Comparison of ENCODE assay signal across 8 cellular contexts in genomic region chr7:107890962-107891618, GRCh38. TPM values are rescaled to one million over a fixed set of nuclear protein-coding genes. Genes with fewer than 3 reads are reported as not detected.
DNase-seq lines count a peak whose midpoint lies in the region; ATAC-seq and TF ChIP-seq lines count a peak whose summit lies in the region.

Gene DLD (plus strand): TSS chr7:107891183. CDS start chr7:107891251, 68 bp downstream.

- H3K27me3 ChIP-seq in BLaER1 (no peaks in the 10 kb centered on the region), liver (ENCODE audit: control insufficient read depth in 4 of 4, insufficient read depth in 4 of 4, low read length in 3 of 4) (no peaks in the 10 kb centered on the region)

- H3K4me3 ChIP-seq in BLaER1 (peak within 1 kb of the TSS; percentile 93), liver (ENCODE audit: low read depth in 1 of 3, low read length in 3 of 3) (peak within 1 kb of the TSS; percentile 49 to 94 (median 64))

- ATAC-seq in GM19328 (IDR thresholded peaks at IDR 0.05; ENCODE audit: unreplicated experiment) (peak; percentile 99), HG03520 (IDR thresholded peaks at IDR 0.05; ENCODE audit: unreplicated experiment) (peak; percentile 99)

- peaks cover 25% of the 10 kb centered on the region for H3K36me3 ChIP-seq in BLaER1
- H3K36me3 ChIP-seq in liver (ENCODE audit: control insufficient read depth in 4 of 4, insufficient read depth in 3 of 4, low read depth in 1 of 4, low read length in 3 of 4) = peaks cover 0 to 17% (median 10%) of the 10 kb centered on the region in 4 donors

- H3K9me3 ChIP-seq in BLaER1 = peaks cover 10% of the 10 kb centered on the region
- no peaks in the 10 kb centered on the region for H3K9me3 ChIP-seq in liver (ENCODE audit: control insufficient read depth in 4 of 4, low read length in 3 of 4)

- peak within 1 kb of the TSS; percentile 89 for H3K27ac ChIP-seq in BLaER1
- H3K27ac ChIP-seq in liver (ENCODE audit: low read depth in 1 of 2, low read length in 2 of 2) = peak within 1 kb of the TSS; percentile 82 to 97

- peak in 1 of 2 donors; percentile 36 for TF ChIP-seq RAD21 in liver (IDR thresholded peaks at IDR 0.05)

- peak; percentile 95 for DNase-seq in NCI-H748 (lab: John Stamatoyannopoulos, UW; ENCODE audit: unreplicated experiment)
- DNase-seq in activated CD4-positive, alpha-beta T cell treated with anti-CD3 and anti-CD28 coated beads, Interleukin-2, amount 50 U/mL, for 24 hours (ENCODE audit: low read depth in 1 of 2, low spot score in 1 of 2) = peak; percentile 81 to 92
- DNase-seq in dermis blood vessel endothelial cell = peak; percentile 96
- DNase-seq in stimulated activated CD4-positive, alpha-beta T cell treated with anti-CD3 and anti-CD28 coated beads, Interleukin-4, amount 100 ng/mL, for 24 hours = peak; percentile 94

- H3K9ac ChIP-seq in BLaER1 (peak within 1 kb of the TSS; percentile 89), liver (ENCODE audit: low read depth in 1 of 2, low read length in 2 of 2) (peak within 1 kb of the TSS; percentile 83 to 92)

- TF ChIP-seq CTCF in liver (IDR thresholded peaks at IDR 0.05; ENCODE audit: low read depth, low read length, missing input control) = no peak

- H3K4me2 ChIP-seq in BLaER1 = peak within 1 kb of the TSS; percentile 93

- under 1% methylated on average over 54 of the region's 54 CpGs for WGBS in liver

- peaks cover 49% of the 10 kb centered on the region for H4K20me1 ChIP-seq in BLaER1

- H3K4me1 ChIP-seq in BLaER1 = peaks cover 28% of the 10 kb centered on the region
- H3K4me1 ChIP-seq in liver (ENCODE audit: control insufficient read depth in 4 of 4, insufficient read depth in 4 of 4, low read length in 3 of 4) = peaks cover 2 to 22% (median 14%) of the 10 kb centered on the region in 4 donors

TF ChIP-seq in liver, 16 proteins besides CTCF, POLR2A, EP300 and RAD21:
- peak; percentile 51 for TF ChIP-seq SP1 (IDR thresholded peaks at IDR 0.05)
- peak; percentile 19 for TF ChIP-seq REST (IDR thresholded peaks at IDR 0.05)
- TF ChIP-seq YY1 (IDR thresholded peaks at IDR 0.05) = peak; percentile 49
- TF ChIP-seq TAF1 (conservative IDR thresholded peaks at IDR 0.05) = peak; percentile 21
- TF ChIP-seq, protein P1, sequence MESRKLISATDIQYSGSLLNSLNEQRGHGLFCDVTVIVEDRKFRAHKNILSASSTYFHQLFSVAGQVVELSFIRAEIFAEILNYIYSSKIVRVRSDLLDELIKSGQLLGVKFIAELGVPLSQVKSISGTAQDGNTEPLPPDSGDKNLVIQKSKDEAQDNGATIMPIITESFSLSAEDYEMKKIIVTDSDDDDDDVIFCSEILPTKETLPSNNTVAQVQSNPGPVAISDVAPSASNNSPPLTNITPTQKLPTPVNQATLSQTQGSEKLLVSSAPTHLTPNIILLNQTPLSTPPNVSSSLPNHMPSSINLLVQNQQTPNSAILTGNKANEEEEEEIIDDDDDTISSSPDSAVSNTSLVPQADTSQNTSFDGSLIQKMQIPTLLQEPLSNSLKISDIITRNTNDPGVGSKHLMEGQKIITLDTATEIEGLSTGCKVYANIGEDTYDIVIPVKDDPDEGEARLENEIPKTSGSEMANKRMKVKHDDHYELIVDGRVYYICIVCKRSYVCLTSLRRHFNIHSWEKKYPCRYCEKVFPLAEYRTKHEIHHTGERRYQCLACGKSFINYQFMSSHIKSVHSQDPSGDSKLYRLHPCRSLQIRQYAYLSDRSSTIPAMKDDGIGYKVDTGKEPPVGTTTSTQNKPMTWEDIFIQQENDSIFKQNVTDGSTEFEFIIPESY (IDR thresholded peaks at IDR 0.05) = no peak
- TF ChIP-seq JUND (IDR thresholded peaks at IDR 0.05) = no peak
- TF ChIP-seq, protein P2, sequence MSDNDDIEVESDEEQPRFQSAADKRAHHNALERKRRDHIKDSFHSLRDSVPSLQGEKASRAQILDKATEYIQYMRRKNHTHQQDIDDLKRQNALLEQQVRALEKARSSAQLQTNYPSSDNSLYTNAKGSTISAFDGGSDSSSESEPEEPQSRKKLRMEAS (IDR thresholded peaks at IDR 0.05) = peak; percentile 60
- TF ChIP-seq EGR1 (IDR thresholded peaks at IDR 0.05; ENCODE audit: low read depth in 2 of 2) = peak in 1 of 2 donors; percentile 87
- no peak for TF ChIP-seq FOXA1 (IDR thresholded peaks at IDR 0.05)
- TF ChIP-seq FOXA2 (IDR thresholded peaks at IDR 0.05) = no peak
- TF ChIP-seq ATF3 (IDR thresholded peaks at IDR 0.05) = no peak
- no peak for TF ChIP-seq HNF4G (IDR thresholded peaks at IDR 0.05)
- no peak for TF ChIP-seq HNF4A (conservative IDR thresholded peaks at IDR 0.05)

RNA-seq across cellular contexts. Expression of gene DLD, which starts in this region (rescaled TPM):
- total RNA-seq in dermis blood vessel endothelial cell = 53.8 and 151 TPM in 2 replicates
- 10 to 100 TPM; 49.4 to 78.1 TPM for total RNA-seq in liver
- 100 to 1,000 TPM in 1 of 2 donors, 10 to 100 TPM in 1; 56.1 to 121 TPM for polyA plus RNA-seq in liver

Comparison
In these comparisons a context has a peak if more than half of its experiments do, and no peak if none do; other contexts are left out.
1. Peak in every context shown above with its lines: DNase-seq, ATAC-seq, H3K4me3 ChIP-seq and H3K27ac ChIP-seq.